ENCODE assay signal across 8 cellular contexts in genomic region chr17:1109606-1110523, GRCh38.
DNase-seq lines count a peak whose midpoint lies in the region.

No MANE protein-coding gene starts in this region.

- WGBS in adipose tissue, 3 donors: 16 to 26% (median 19%) methylated on average over 29 to 33 of the region's 33 CpGs

- H3K9me3 Mint-ChIP-seq in immature natural killer cell: no peaks in the 10 kb centered on the region

- DNase-seq in activated T-cell treated with anti-CD3 and anti-CD28 coated beads for 24 hours (ENCODE audit: low read depth) (peak; percentile 32), NCI-H146 treated with DMSO at 0.1 percent for 48 hours (lab: John Stamatoyannopoulos, UW; ENCODE audit: unreplicated experiment) (peak; percentile 1), immature natural killer cell (no peak), SKM-1 treated with dmso at 0.1 percent for 144 hours (lab: John Stamatoyannopoulos, UW; ENCODE audit: unreplicated experiment) (no peak), NCI-H226 (no peak)
- no peak for DNase-seq in activated T-cell treated with anti-CD3 and anti-CD28 coated beads, Interleukin-2, amount 50 U/mL, for 1 hour
- peak; percentile 57 for DNase-seq in stimulated activated CD4-positive, alpha-beta T cell treated with anti-CD3 and anti-CD28 coated beads, Interleukin-1b, Interleukin-23, amount 100 ng/mL, for 48 hours

- H3K4me1 Mint-ChIP-seq in immature natural killer cell: peaks cover 55 to 64% of the 10 kb centered on the region in 2 donors

- no peaks in the 10 kb centered on the region for H3K36me3 Mint-ChIP-seq in immature natural killer cell

- H3K27me3 Mint-ChIP-seq in immature natural killer cell (ENCODE audit: low read depth in 3 of 3): peaks cover 0 to 13% (median 2%) of the 10 kb centered on the region in 3 donors

- peak overlapping the region; percentile 61 to 93 (median 83) for H3K27ac Mint-ChIP-seq in immature natural killer cell

- peak overlapping the region; percentile 69 to 86 (median 83) for H3K4me3 Mint-ChIP-seq in immature natural killer cell

- peak overlapping the region; percentile 19 for H3K27ac ChIP-seq in adipose tissue (ENCODE audit: low read depth, low read length)

Comparison
In these comparisons a context has a peak if more than half of its experiments do, and no peak if none do; other contexts are left out.
1. DNase-seq: peak in activated T-cell treated with anti-CD3 and anti-CD28 coated beads for 24 hours (single experiment), NCI-H146 treated with DMSO at 0.1 percent for 48 hours (single experiment) and stimulated activated CD4-positive, alpha-beta T cell treated with anti-CD3 and anti-CD28 coated beads, Interleukin-1b, Interleukin-23, amount 100 ng/mL, for 48 hours (single experiment); none in activated T-cell treated with anti-CD3 and anti-CD28 coated beads, Interleukin-2, amount 50 U/mL, for 1 hour (single experiment), immature natural killer cell (0 of 3), SKM-1 treated with dmso at 0.1 percent for 144 hours (single experiment) and NCI-H226 (single experiment).